Comparison of ENCODE assay signal across 12 cellular contexts in the genomic region with DNA sequence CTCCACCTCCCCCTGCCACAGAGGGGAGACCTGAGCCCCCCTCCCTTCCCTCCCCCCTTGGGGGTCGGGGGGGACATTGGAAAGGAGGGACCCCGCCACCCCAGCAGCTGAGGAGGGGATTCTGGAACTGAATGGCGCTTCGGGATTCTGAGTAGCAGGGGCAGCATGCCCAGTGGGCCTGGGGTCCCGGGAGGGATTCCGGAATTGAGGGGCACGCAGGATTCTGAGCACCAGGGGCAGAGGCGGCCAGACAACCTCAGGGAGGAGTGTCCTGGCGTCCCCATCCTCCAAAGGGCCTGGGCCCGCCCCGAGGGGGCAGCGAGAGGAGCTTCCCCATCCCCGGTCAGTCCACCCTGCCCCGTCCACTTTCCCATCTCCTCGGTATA. TPM values are rescaled to one million over a fixed set of nuclear protein-coding genes. Genes with fewer than 3 reads are reported as not detected.
"Had no signal": no experiment of that assay in that cellular context is flagged by ENCODE, and none has a peak within 500 bp of the region (broad histone marks: within the 10 kb centered on the region; RNA-seq: fewer than 3 reads in every experiment).

No MANE protein-coding gene starts in this region.

- H3K9me3 ChIP-seq: thoracic aorta had no signal

- H3K27ac Mint-ChIP-seq: activated CD4-positive, alpha-beta memory T cell treated with anti-CD3 and anti-CD28 coated beads, Interleukin-2, amount 10 ng/mL, durations not matched to agents 7 days and 5 days; activated naive CD4-positive, alpha-beta T cell treated with anti-CD3 and anti-CD28 coated beads, Interleukin-2, amount 10 ng/mL, durations not matched to agents 7 days and 5 days; dendritic cell treated with granulocyte-macrophage colony-stimulating factor and Interleukin-4, amounts not matched to agents 40 ng/mL and 50 ng/mL, for 4 days; immature natural killer cell had no signal

- H3K9me3 Mint-ChIP-seq: activated CD4-positive, alpha-beta memory T cell treated with anti-CD3 and anti-CD28 coated beads, Interleukin-2, amount 10 ng/mL, durations not matched to agents 7 days and 5 days; activated naive CD4-positive, alpha-beta T cell treated with anti-CD3 and anti-CD28 coated beads, Interleukin-2, amount 10 ng/mL, durations not matched to agents 7 days and 5 days; dendritic cell treated with granulocyte-macrophage colony-stimulating factor and Interleukin-4, amounts not matched to agents 40 ng/mL and 50 ng/mL, for 4 days; naive thymus-derived CD4-positive, alpha-beta T cell had no signal

- H3K27ac ChIP-seq: thoracic aorta had no signal

- H3K4me1 Mint-ChIP-seq: immature natural killer cell had no signal

- H3K4me3 ChIP-seq: thoracic aorta had no signal

- H3K4me3 Mint-ChIP-seq: activated CD4-positive, alpha-beta memory T cell treated with anti-CD3 and anti-CD28 coated beads, Interleukin-2, amount 10 ng/mL, durations not matched to agents 7 days and 5 days; activated naive CD4-positive, alpha-beta T cell treated with anti-CD3 and anti-CD28 coated beads, Interleukin-2, amount 10 ng/mL, durations not matched to agents 7 days and 5 days; dendritic cell treated with granulocyte-macrophage colony-stimulating factor and Interleukin-4, amounts not matched to agents 40 ng/mL and 50 ng/mL, for 4 days; immature natural killer cell; naive thymus-derived CD4-positive, alpha-beta T cell had no signal

RNA-seq across cellular contexts. Expression of a gene that starts 2.4 kb away (rescaled TPM):
- total RNA-seq: activated CD4-positive, alpha-beta memory T cell treated with anti-CD3 and anti-CD28 coated beads, Interleukin-2, amount 10 ng/mL, durations not matched to agents 7 days and 5 days had no signal
- polyA plus RNA-seq: immature natural killer cell; naive thymus-derived CD4-positive, alpha-beta T cell had no signal

RNA-seq across cellular contexts. Expression of a gene that starts 11.2 kb away (rescaled TPM):
- total RNA-seq: mononuclear cell had no signal
- polyA plus RNA-seq: naive thymus-derived CD4-positive, alpha-beta T cell had no signal

RNA-seq across cellular contexts. Expression of a gene that starts 38.8 kb away (rescaled TPM):
- total RNA-seq: activated CD4-positive, alpha-beta memory T cell treated with anti-CD3 and anti-CD28 coated beads, Interleukin-2, amount 10 ng/mL, durations not matched to agents 7 days and 5 days; esophagus mucosa; glomerular endothelial cell; left cardiac atrium; lung microvascular endothelial cell; mononuclear cell; naive thymus-derived CD4-positive, alpha-beta T cell; right cardiac atrium; thoracic aorta had no signal
- polyA plus RNA-seq: immature natural killer cell; naive thymus-derived CD4-positive, alpha-beta T cell; right cardiac atrium had no signal

RNA-seq across cellular contexts. Expression of a gene that starts 42.6 kb away (rescaled TPM):
- total RNA-seq: activated CD4-positive, alpha-beta memory T cell treated with anti-CD3 and anti-CD28 coated beads, Interleukin-2, amount 10 ng/mL, durations not matched to agents 7 days and 5 days; glomerular endothelial cell; left cardiac atrium; lung microvascular endothelial cell; mononuclear cell; right cardiac atrium; thoracic aorta had no signal
- polyA plus RNA-seq: naive thymus-derived CD4-positive, alpha-beta T cell had no signal
